In genomic region chr20:42219005-42219404, GRCh38 we compare ENCODE assay signal across 18 cellular contexts.
DNase-seq lines count a peak whose midpoint lies in the region; ATAC-seq and TF ChIP-seq lines count a peak whose summit lies in the region.
"Had no signal": no experiment of that assay in that cellular context is flagged by ENCODE, and none has a peak within 500 bp of the region (broad histone marks: within the 10 kb centered on the region; RNA-seq: fewer than 3 reads in every experiment).

No MANE protein-coding gene starts in this region.

- in situ Hi-C loops in gastrocnemius medialis (cut with MboI; ENCODE audit: low sequenced_read_pairs in 4 of 4), result loop anchor here in 2 of 4 donors (25.0 kb wide), 2 partner anchors 93 to 968 kb away; partner anchors contain the start of gene PTPRT (in 1 of the 2)

- no peak overlapping the region for H3K4me3 Mint-ChIP-seq in endodermal cell
- H3K4me3 Mint-ChIP-seq in stimulated activated memory B cell treated with anti-CD40 and anti-IgM and Interleukin-4, amounts not matched to agents 10 μg/mL and 1 μg/mL and 100 μg/mL, for 72 hours, result no peak overlapping the region
- H3K4me3 Mint-ChIP-seq: H9 had no signal

- TF ChIP-seq POLR2A in gastrocnemius medialis (IDR thresholded peaks at IDR 0.05), result no peak

- no peak overlapping the region for H3K9ac ChIP-seq in endodermal cell (ENCODE audit: extremely low read depth, low read length, poor library complexity, severe bottlenecking)
- H3K9ac ChIP-seq: BLaER1 had no signal

- no peaks in the 10 kb centered on the region for H3K36me3 Mint-ChIP-seq in endodermal cell (ENCODE audit: low read depth)
- no peaks in the 10 kb centered on the region for H3K36me3 Mint-ChIP-seq in stimulated activated memory B cell treated with anti-CD40 and anti-IgM and Interleukin-4, amounts not matched to agents 10 μg/mL and 1 μg/mL and 100 μg/mL, for 72 hours
- H3K36me3 Mint-ChIP-seq: CD4-positive, alpha-beta memory T cell had no signal

- H3K27me3 ChIP-seq in endodermal cell (ENCODE audit: control insufficient read depth, insufficient read depth, low read length, poor library complexity, severe bottlenecking) (no peaks in the 10 kb centered on the region), gastrocnemius medialis (no peaks in the 10 kb centered on the region)
- H3K27me3 ChIP-seq: BLaER1 had no signal

- no peak overlapping the region for H3K4me3 ChIP-seq in endodermal cell (ENCODE audit: low read length)
- H3K4me3 ChIP-seq in gastrocnemius medialis, result no peak overlapping the region
- H3K4me3 ChIP-seq: A549, BLaER1 had no signal

- WGBS in endodermal cell (ENCODE audit: insufficient coverage in 1 of 2, insufficient read length in 1 of 2), 2 experiments, result 77 to 82% methylated on average over 4 to 6 of the region's 7 CpGs

- H3K4me1 ChIP-seq in endodermal cell (ENCODE audit: control insufficient read depth, insufficient read depth, low read length) (no peaks in the 10 kb centered on the region), gastrocnemius medialis (no peaks in the 10 kb centered on the region)
- H3K4me1 ChIP-seq: A549, BLaER1 had no signal

- H3K9me3 ChIP-seq in endodermal cell (ENCODE audit: control insufficient read depth, low read length) (peaks cover 8% of the 10 kb centered on the region), gastrocnemius medialis (no peaks in the 10 kb centered on the region)
- H3K9me3 ChIP-seq: A549 had no signal

- H3K4me1 Mint-ChIP-seq in endodermal cell, result peaks cover 8% of the 10 kb centered on the region
- no peaks in the 10 kb centered on the region for H3K4me1 Mint-ChIP-seq in stimulated activated memory B cell treated with anti-CD40 and anti-IgM and Interleukin-4, amounts not matched to agents 10 μg/mL and 1 μg/mL and 100 μg/mL, for 72 hours
- H3K4me1 Mint-ChIP-seq: CD4-positive, alpha-beta memory T cell; H9 had no signal

- no peak overlapping the region for H3K27ac Mint-ChIP-seq in endodermal cell
- H3K27ac Mint-ChIP-seq in stimulated activated memory B cell treated with anti-CD40 and anti-IgM and Interleukin-4, amounts not matched to agents 10 μg/mL and 1 μg/mL and 100 μg/mL, for 72 hours, result no peak overlapping the region
- H3K27ac Mint-ChIP-seq: CD4-positive, alpha-beta memory T cell; H9 had no signal

- TF ChIP-seq CTCF in endodermal cell (conservative IDR thresholded peaks at IDR 0.05) (no peak), gastrocnemius medialis (IDR thresholded peaks at IDR 0.05 in 4 of 5, conservative IDR thresholded peaks at IDR 0.05 in 1 of 5) (no peak)

- intact Hi-C loops in Right ventricle myocardium superior (cut with DNase I), result no loop called here
- intact Hi-C loops in gastrocnemius medialis (cut with DNase I; ENCODE audit: low total_unique reads), result no loop called here

- no peak for ATAC-seq in stimulated activated memory B cell treated with anti-CD40 and anti-IgM and Interleukin-4, amounts not matched to agents 10 μg/mL and 1 μg/mL and 100 μg/mL, for 72 hours
- ATAC-seq in Right ventricle myocardium superior (ENCODE audit: poor library complexity) (no peak), HG03139 (IDR thresholded peaks at IDR 0.05; ENCODE audit: unreplicated experiment) (no peak), gastrocnemius medialis (no peak)
- ATAC-seq: A549 had no signal

- no peaks in the 10 kb centered on the region for H3K9me3 Mint-ChIP-seq in endodermal cell
- H3K9me3 Mint-ChIP-seq in stimulated activated memory B cell treated with anti-CD40 and anti-IgM and Interleukin-4, amounts not matched to agents 10 μg/mL and 1 μg/mL and 100 μg/mL, for 72 hours, result peaks cover 3% of the 10 kb centered on the region
- H3K9me3 Mint-ChIP-seq: H9 had no signal

- peak; percentile 36 for DNase-seq in DMS79 treated with DMSO at 0.1 percent for 48 hours (lab: John Stamatoyannopoulos, UW)
- peak; percentile 61 to 95 (median 77) for DNase-seq in NCI-H1417 (lab: John Stamatoyannopoulos, UW)
- DNase-seq in NCI-H69 (lab: John Stamatoyannopoulos, UW), result peak; percentile 70
- DNase-seq in endodermal cell, result no peak
- no peak for DNase-seq in Right ventricle myocardium superior
- DNase-seq in gastrocnemius medialis, result no peak
- DNase-seq: CD4-positive, alpha-beta memory T cell; H9; IMR-90; NCI-H1694 treated with DMSO at 0.1 percent for 48 hours; NCI-H2107; NCI-H2227 treated with DMSO at 0.1 percent for 48 hours; T-helper 1 cell; T1000 had no signal

- H3K36me3 ChIP-seq in endodermal cell (ENCODE audit: control insufficient read depth, insufficient read depth, low read length) (no peaks in the 10 kb centered on the region), gastrocnemius medialis (no peaks in the 10 kb centered on the region)
- H3K36me3 ChIP-seq: BLaER1 had no signal

- H3K27ac ChIP-seq in endodermal cell (ENCODE audit: low read depth, low read length) (peak overlapping the region; percentile 29), gastrocnemius medialis (no peak overlapping the region)
- H3K27ac ChIP-seq: A549, BLaER1 had no signal

- no peaks in the 10 kb centered on the region for H3K27me3 Mint-ChIP-seq in endodermal cell (ENCODE audit: insufficient read depth)
- no peaks in the 10 kb centered on the region for H3K27me3 Mint-ChIP-seq in stimulated activated memory B cell treated with anti-CD40 and anti-IgM and Interleukin-4, amounts not matched to agents 10 μg/mL and 1 μg/mL and 100 μg/mL, for 72 hours
- H3K27me3 Mint-ChIP-seq: CD4-positive, alpha-beta memory T cell had no signal

Comparison
In these comparisons a context has a peak if more than half of its experiments do, and no peak if none do; other contexts are left out.
1. DNase-seq: peak in DMS79 treated with DMSO at 0.1 percent for 48 hours (single experiment), NCI-H1417 (3 of 3) and NCI-H69 (single experiment); none in endodermal cell (single experiment), Right ventricle myocardium superior (single experiment) and gastrocnemius medialis (0 of 2).